Comparison of ENCODE assay signal across 8 cellular contexts in genomic region chr2:28752608-28752984, GRCh38. TPM values are rescaled to one million over a fixed set of nuclear protein-coding genes. Genes with fewer than 3 reads are reported as not detected.
A peak's percentile ranks its signal among the peaks of the same experiment; 100 is the strongest.
DNase-seq lines count a peak whose midpoint lies in the region; ATAC-seq and TF ChIP-seq lines count a peak whose summit lies in the region.

No MANE protein-coding gene starts in this region.

- H3K4me1 Mint-ChIP-seq in activated CD4-positive, alpha-beta T cell treated with anti-CD3 and anti-CD28 coated beads, Interleukin-2, amount 10 ng/mL, durations not matched to agents 7 days and 5 days, result peaks cover 63% of the 10 kb centered on the region
- peaks cover 71% of the 10 kb centered on the region for H3K4me1 Mint-ChIP-seq in activated T-helper 1 cell treated with anti-CD3 and anti-CD28 coated beads, Interleukin-12 subunit alpha, Interleukin-12 subunit beta, Interleukin-2, Interleukin-4 antibody, amounts not matched to agents 30 ng/mL and 10 ng/mL and 1 ng/mL, durations not matched to agents 14 hours and 24 hours and 36 hours (ENCODE audit: low read depth)
- peaks cover 64% of the 10 kb centered on the region for H3K4me1 Mint-ChIP-seq in stimulated activated naive CD8-positive, alpha-beta T cell treated with anti-CD3 and anti-CD28 coated beads, Interleukin-15, amount 100 ng/mL, for 72 hours

- H3K9me3 Mint-ChIP-seq in activated CD4-positive, alpha-beta T cell treated with anti-CD3 and anti-CD28 coated beads, Interleukin-2, amount 10 ng/mL, durations not matched to agents 7 days and 5 days, result no peaks in the 10 kb centered on the region
- H3K9me3 Mint-ChIP-seq in activated T-helper 1 cell treated with anti-CD3 and anti-CD28 coated beads, Interleukin-12 subunit alpha, Interleukin-12 subunit beta, Interleukin-2, Interleukin-4 antibody, amounts not matched to agents 30 ng/mL and 10 ng/mL and 1 ng/mL, durations not matched to agents 14 hours and 24 hours and 36 hours, result no peaks in the 10 kb centered on the region
- no peaks in the 10 kb centered on the region for H3K9me3 Mint-ChIP-seq in stimulated activated naive CD8-positive, alpha-beta T cell treated with anti-CD3 and anti-CD28 coated beads, Interleukin-15, amount 100 ng/mL, for 72 hours

- ATAC-seq in stimulated activated naive CD8-positive, alpha-beta T cell treated with anti-CD3 and anti-CD28 coated beads, Interleukin-15, amount 100 ng/mL, for 72 hours, result no peak
- ATAC-seq in GM19452 (IDR thresholded peaks at IDR 0.05; ENCODE audit: unreplicated experiment), result no peak
- no peak for ATAC-seq in GM18907 (IDR thresholded peaks at IDR 0.05; ENCODE audit: unreplicated experiment)

- peak overlapping the region; percentile 83 for H3K4me3 Mint-ChIP-seq in activated CD4-positive, alpha-beta T cell treated with anti-CD3 and anti-CD28 coated beads, Interleukin-2, amount 10 ng/mL, durations not matched to agents 7 days and 5 days
- H3K4me3 Mint-ChIP-seq in activated T-helper 1 cell treated with anti-CD3 and anti-CD28 coated beads, Interleukin-12 subunit alpha, Interleukin-12 subunit beta, Interleukin-2, Interleukin-4 antibody, amounts not matched to agents 30 ng/mL and 10 ng/mL and 1 ng/mL, durations not matched to agents 14 hours and 24 hours and 36 hours, result peak overlapping the region; percentile 95
- H3K4me3 Mint-ChIP-seq in stimulated activated naive CD8-positive, alpha-beta T cell treated with anti-CD3 and anti-CD28 coated beads, Interleukin-15, amount 100 ng/mL, for 72 hours, result peak overlapping the region; percentile 93 to 94

- no peak for DNase-seq in activated CD4-positive, alpha-beta T cell treated with anti-CD3 and anti-CD28 coated beads, Interleukin-2, amount 10 ng/mL, durations not matched to agents 7 days and 5 days
- no peak for DNase-seq in activated CD4-positive, alpha-beta T cell treated with anti-CD3 and anti-CD28 coated beads for 48 hours
- no peak for DNase-seq in activated T-helper 1 cell treated with anti-CD3 and anti-CD28 coated beads, Interleukin-12 subunit alpha, Interleukin-12 subunit beta, Interleukin-2, Interleukin-4 antibody, amounts not matched to agents 30 ng/mL and 10 ng/mL and 1 ng/mL, durations not matched to agents 14 hours and 24 hours and 36 hours (ENCODE audit: low spot score)
- DNase-seq in stimulated activated naive CD8-positive, alpha-beta T cell treated with anti-CD3 and anti-CD28 coated beads, Interleukin-15, amount 100 ng/mL, for 72 hours, result no peak
- DNase-seq in GM20000 (ENCODE audit: low spot score), result no peak

- intact Hi-C loops in activated T-helper 1 cell treated with anti-CD3 and anti-CD28 coated beads, Interleukin-12 subunit alpha, Interleukin-12 subunit beta, Interleukin-2, Interleukin-4 antibody, amounts not matched to agents 30 ng/mL and 10 ng/mL and 1 ng/mL, durations not matched to agents 14 hours and 24 hours and 36 hours (cut with micrococcal nuclease), result loop anchor here (1.0 to 10.0 kb wide), 6 partner anchors 58 to 1048 kb away; partner anchors contain the start of genes CLIP4, FOSL2 and SPDYA

- H3K27me3 Mint-ChIP-seq in activated CD4-positive, alpha-beta T cell treated with anti-CD3 and anti-CD28 coated beads, Interleukin-2, amount 10 ng/mL, durations not matched to agents 7 days and 5 days, result no peaks in the 10 kb centered on the region
- H3K27me3 Mint-ChIP-seq in activated T-helper 1 cell treated with anti-CD3 and anti-CD28 coated beads, Interleukin-12 subunit alpha, Interleukin-12 subunit beta, Interleukin-2, Interleukin-4 antibody, amounts not matched to agents 30 ng/mL and 10 ng/mL and 1 ng/mL, durations not matched to agents 14 hours and 24 hours and 36 hours (ENCODE audit: insufficient read depth), result no peaks in the 10 kb centered on the region
- H3K27me3 Mint-ChIP-seq in stimulated activated naive CD8-positive, alpha-beta T cell treated with anti-CD3 and anti-CD28 coated beads, Interleukin-15, amount 100 ng/mL, for 72 hours, result no peaks in the 10 kb centered on the region

- H3K27ac Mint-ChIP-seq in activated CD4-positive, alpha-beta T cell treated with anti-CD3 and anti-CD28 coated beads, Interleukin-2, amount 10 ng/mL, durations not matched to agents 7 days and 5 days, result peak overlapping the region; percentile 98
- peak overlapping the region; percentile 90 for H3K27ac Mint-ChIP-seq in activated T-helper 1 cell treated with anti-CD3 and anti-CD28 coated beads, Interleukin-12 subunit alpha, Interleukin-12 subunit beta, Interleukin-2, Interleukin-4 antibody, amounts not matched to agents 30 ng/mL and 10 ng/mL and 1 ng/mL, durations not matched to agents 14 hours and 24 hours and 36 hours
- peak overlapping the region; percentile 96 to 98 for H3K27ac Mint-ChIP-seq in stimulated activated naive CD8-positive, alpha-beta T cell treated with anti-CD3 and anti-CD28 coated beads, Interleukin-15, amount 100 ng/mL, for 72 hours

- H3K9me3 ChIP-seq in iPS-18c (ENCODE audit: control insufficient read depth, insufficient read depth, low read length), result no peaks in the 10 kb centered on the region

- peaks cover 17% of the 10 kb centered on the region for H3K36me3 Mint-ChIP-seq in activated CD4-positive, alpha-beta T cell treated with anti-CD3 and anti-CD28 coated beads, Interleukin-2, amount 10 ng/mL, durations not matched to agents 7 days and 5 days (ENCODE audit: low read depth)
- H3K36me3 Mint-ChIP-seq in activated T-helper 1 cell treated with anti-CD3 and anti-CD28 coated beads, Interleukin-12 subunit alpha, Interleukin-12 subunit beta, Interleukin-2, Interleukin-4 antibody, amounts not matched to agents 30 ng/mL and 10 ng/mL and 1 ng/mL, durations not matched to agents 14 hours and 24 hours and 36 hours (ENCODE audit: low read depth), result peaks cover 25% of the 10 kb centered on the region

- POLR2A ChIA-PET in activated CD4-positive, alpha-beta T cell treated with anti-CD3 and anti-CD28 coated beads, Interleukin-2, amount 10 ng/mL, durations not matched to agents 7 days and 5 days (lab: Charles Lee), result interaction anchor here (1.3 kb wide), 2 partner anchors 140 to 159 kb away, joined by 4 to 12 read pairs; no protein-coding TSS in a partner anchor

- H3K4me3 ChIP-seq in iPS-18c (ENCODE audit: insufficient read depth, low read depth, low read length), result peak overlapping the region; percentile 92

- TF ChIP-seq CTCF in GM20000 (IDR thresholded peaks at IDR 0.05; ENCODE audit: extremely low read depth, missing control alignments), result no peak

- CTCF ChIA-PET in activated CD4-positive, alpha-beta T cell treated with anti-CD3 and anti-CD28 coated beads, Interleukin-2, amount 10 ng/mL, durations not matched to agents 7 days and 5 days (lab: Charles Lee), result interaction anchor here (0.9 to 7.6 kb wide), 11 partner anchors 8 to 185 kb away, joined by 3 to 41 read pairs (median 5); partner anchors contain the start of gene WDR43

RNA-seq across cellular contexts. Expression of gene PPP1CB, which starts 1.0 kb away (rescaled TPM):
- total RNA-seq in activated CD4-positive, alpha-beta T cell treated with anti-CD3 and anti-CD28 coated beads, Interleukin-2, amount 10 ng/mL, durations not matched to agents 7 days and 5 days, result 100 to 1,000 TPM; 171 to 188 TPM
- 262 and 268 TPM in 2 replicates for total RNA-seq in activated T-helper 1 cell treated with anti-CD3 and anti-CD28 coated beads, Interleukin-12 subunit alpha, Interleukin-12 subunit beta, Interleukin-2, Interleukin-4 antibody, amounts not matched to agents 30 ng/mL and 10 ng/mL and 1 ng/mL, durations not matched to agents 14 hours and 24 hours and 36 hours

RNA-seq across cellular contexts. Expression of gene SPDYA, which starts 58.0 kb away (rescaled TPM):
- 1 to 10 TPM; 1.4 to 1.5 TPM for total RNA-seq in activated CD4-positive, alpha-beta T cell treated with anti-CD3 and anti-CD28 coated beads, Interleukin-2, amount 10 ng/mL, durations not matched to agents 7 days and 5 days
- 1.1 and 1.7 TPM in 2 replicates for total RNA-seq in activated T-helper 1 cell treated with anti-CD3 and anti-CD28 coated beads, Interleukin-12 subunit alpha, Interleukin-12 subunit beta, Interleukin-2, Interleukin-4 antibody, amounts not matched to agents 30 ng/mL and 10 ng/mL and 1 ng/mL, durations not matched to agents 14 hours and 24 hours and 36 hours
